Comparison of ENCODE assay signal across 8 cellular contexts in the genomic region with DNA sequence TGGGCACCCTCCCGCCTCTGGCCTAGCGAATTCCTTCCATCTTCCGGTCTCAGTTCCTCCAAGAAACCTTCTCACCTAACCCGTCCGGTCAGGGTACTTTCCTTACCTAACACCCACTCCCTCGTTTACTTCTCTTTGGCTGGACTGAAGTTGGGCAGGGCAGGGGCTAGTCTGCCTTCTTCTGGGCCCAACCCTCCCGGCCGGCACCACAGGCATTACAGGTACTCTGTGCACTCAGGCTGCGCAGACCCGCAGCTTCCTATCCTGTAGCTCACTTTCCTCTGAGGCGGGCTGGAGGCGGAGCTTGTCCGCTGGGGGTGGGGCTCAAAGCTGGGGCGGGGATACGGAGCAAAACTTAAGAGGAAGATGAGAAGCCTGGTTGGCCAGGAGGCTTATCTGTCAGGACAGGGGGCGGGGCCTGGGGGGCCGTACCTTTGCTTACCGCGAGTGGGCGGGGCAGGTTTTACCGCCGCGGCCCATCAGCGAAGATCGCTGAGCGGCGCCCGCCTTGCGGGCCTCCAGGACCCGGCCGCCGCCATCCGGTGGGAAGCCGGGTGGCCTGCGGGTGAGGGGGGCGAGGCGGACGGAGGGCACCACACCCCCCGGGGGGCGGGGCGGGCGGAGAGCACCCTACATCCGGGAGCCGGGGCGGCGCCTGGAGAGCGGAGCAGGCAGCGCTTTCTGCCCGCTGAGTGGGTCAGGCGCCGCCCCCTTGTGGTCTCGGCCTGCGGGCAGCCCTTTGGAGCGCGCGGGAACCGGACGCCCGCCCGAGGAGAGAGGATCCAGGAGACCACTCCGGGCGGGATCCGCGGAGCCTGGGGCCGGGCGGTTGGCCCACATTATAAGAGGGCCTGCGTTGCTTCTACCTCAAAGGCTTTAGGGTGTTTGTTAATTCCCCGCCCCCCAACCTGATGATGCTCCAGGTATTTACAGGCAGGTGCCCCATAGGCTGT. TPM values are rescaled to one million over a fixed set of nuclear protein-coding genes. Genes with fewer than 3 reads are reported as not detected.
DNase-seq lines count a peak whose midpoint lies in the region; ATAC-seq and TF ChIP-seq lines count a peak whose summit lies in the region.

No MANE protein-coding gene starts in this region.

- in situ Hi-C loops in IMR-90 (cut with MboI; ENCODE audit: low sequenced_read_pairs) = no loop called here

- H4K20me1 ChIP-seq in IMR-90 (ENCODE audit: insufficient read depth, low read length) = no peaks in the 10 kb centered on the region
- no peaks in the 10 kb centered on the region for H4K20me1 ChIP-seq in OCI-LY3 (ENCODE audit: insufficient read depth, low read length)

- H3K4me3 ChIP-seq in IMR-90 (ENCODE audit: insufficient read depth, low read depth, low read length) (peak overlapping the region; percentile 43), OCI-LY3 (ENCODE audit: low read length) (peak overlapping the region; percentile 79)

- POLR2A ChIA-PET in IMR-90 (lab: Charles Lee; ENCODE audit: unreplicated experiment) = no interaction called here

- no peak for TF ChIP-seq POLR2A in IMR-90 (IDR thresholded peaks at IDR 0.05; ENCODE audit: low read depth, low read length)
- peak; percentile 82 for TF ChIP-seq POLR2A in erythroblast (IDR thresholded peaks at IDR 0.05; ENCODE audit: low read length)

- H3K4ac ChIP-seq in IMR-90 (ENCODE audit: low read depth, low read length) = no peak overlapping the region

- H3K18ac ChIP-seq in IMR-90 (ENCODE audit: low read depth, low read length) = no peak overlapping the region

- H3K9ac ChIP-seq in IMR-90 (ENCODE audit: low read depth, low read length) = no peak overlapping the region
- H3K9ac ChIP-seq in OCI-LY3 (ENCODE audit: low read length) = peak overlapping the region; percentile 64

- no peaks in the 10 kb centered on the region for H3K9me1 ChIP-seq in IMR-90 (ENCODE audit: insufficient read depth, low read length)

- 0 out of 2 replicates have a peak, but pooled peaks have one; percentile 13 for TF ChIP-seq CTCF in IMR-90 (conservative IDR thresholded peaks at IDR 0.05; ENCODE audit: low read depth, low read length)
- TF ChIP-seq CTCF in OCI-LY3 (IDR thresholded peaks at IDR 0.05; ENCODE audit: low read depth, low read length) = peak; percentile 35

- no peak overlapping the region for H4K8ac ChIP-seq in IMR-90 (ENCODE audit: low read depth in 2 of 2, low read length in 2 of 2)

- no peak overlapping the region for H4K5ac ChIP-seq in IMR-90 (ENCODE audit: low read depth, low read length)

- DNase-seq in DMS 273 treated with DMSO at 0.1 percent for 48 hours (lab: John Stamatoyannopoulos, UW) (peak; percentile 88), IMR-90 (peak; percentile 63), activated T-cell treated with anti-CD3 and anti-CD28 coated beads for 4 hours (peak; percentile 98), erythroblast (lab: John Stamatoyannopoulos, UW) (peak; percentile 98), mucosa of gallbladder (ENCODE audit: low spot score) (peak; percentile 99)
- DNase-seq in stimulated activated CD8-positive, alpha-beta memory T cell treated with anti-CD3 and anti-CD28 coated beads, Interleukin-4, amount 100 ng/mL, for 24 hours (ENCODE audit: low read depth) = peak; percentile 98

- no peak overlapping the region for H2AK5ac ChIP-seq in IMR-90 (ENCODE audit: low read depth, low read length)

- CTCF ChIA-PET in IMR-90 (lab: Yijun Ruan, JAX) = no interaction called here

- H3K79me2 ChIP-seq in OCI-LY3 (ENCODE audit: low read length) = no peaks in the 10 kb centered on the region

- no TSS peak for BruUV-seq in IMR-90 (replicated peaks; lab: Mats Ljungman, UMichigan)

- H3K36me3 ChIP-seq in IMR-90 (ENCODE audit: control insufficient read depth, insufficient read depth, low read length) (no peaks in the 10 kb centered on the region), OCI-LY3 (replicated peaks; ENCODE audit: low read depth, low read length) (no peaks in the 10 kb centered on the region)

- H3K9me3 ChIP-seq in IMR-90 (ENCODE audit: control insufficient read depth, insufficient read depth, low read length) = no peaks in the 10 kb centered on the region
- H3K9me3 ChIP-seq in OCI-LY3 (ENCODE audit: insufficient read depth, low read length) = no peaks in the 10 kb centered on the region

- H3K27me3 ChIP-seq in IMR-90 (ENCODE audit: control insufficient read depth, insufficient read depth, low read length) (no peaks in the 10 kb centered on the region), OCI-LY3 (ENCODE audit: low read depth, low read length) (no peaks in the 10 kb centered on the region)

- H2AK9ac ChIP-seq in IMR-90 (replicated peaks; ENCODE audit: low read depth, low read length, poor library complexity) = no peak overlapping the region

- H3K4me2 ChIP-seq in IMR-90 (ENCODE audit: low read depth, low read length) (peak overlapping the region; percentile 55), OCI-LY3 (ENCODE audit: low read length) (peak overlapping the region; percentile 60)

- no peak overlapping the region for H2BK120ac ChIP-seq in IMR-90 (ENCODE audit: low read depth, low read length)

- no peak for TF ChIP-seq RAD21 in IMR-90 (IDR thresholded peaks at IDR 0.05; ENCODE audit: low read length)

- no peaks in the 10 kb centered on the region for H3K4me1 ChIP-seq in IMR-90 (ENCODE audit: control insufficient read depth, insufficient read depth, low read length)
- H3K4me1 ChIP-seq in OCI-LY3 (ENCODE audit: low read length) = no peaks in the 10 kb centered on the region

- H3K23ac ChIP-seq in IMR-90 (ENCODE audit: low read depth, low read length) = no peak overlapping the region

- H2BK20ac ChIP-seq in IMR-90 (ENCODE audit: low read depth, low read length) = no peak overlapping the region

- dilution Hi-C loops in IMR-90 (cut with HindIII; ENCODE audit: low sequenced_read_pairs, unreplicated experiment) = no loop called here

- no peaks in the 10 kb centered on the region for H3K79me1 ChIP-seq in IMR-90 (ENCODE audit: low read depth in 1 of 2, low read length in 2 of 2)

- no peak overlapping the region for H2BK5ac ChIP-seq in IMR-90 (ENCODE audit: low read depth, low read length, poor library complexity, severe bottlenecking)

- H3K56ac ChIP-seq in IMR-90 (ENCODE audit: extremely low read depth, insufficient read depth, low read length) = no peak overlapping the region

- no peak overlapping the region for H3K27ac ChIP-seq in IMR-90 (ENCODE audit: insufficient read depth, low read length)
- H3K27ac ChIP-seq in OCI-LY3 (ENCODE audit: low read length) = peak overlapping the region; percentile 39

- no peak overlapping the region for H4K91ac ChIP-seq in IMR-90 (ENCODE audit: insufficient read depth, low read depth, low read length)

- peak overlapping the region; percentile 87 for H2AFZ ChIP-seq in IMR-90 (replicated peaks; ENCODE audit: low read length, poor library complexity)
- peak overlapping the region; percentile 60 for H2AFZ ChIP-seq in OCI-LY3 (ENCODE audit: low read depth, low read length)

- H2BK15ac ChIP-seq in IMR-90 (ENCODE audit: low read depth, low read length) = no peak overlapping the region

- WGBS in IMR-90 (ENCODE audit: extremely low coverage in 2 of 2, insufficient read length in 1 of 2), 2 experiments = 3% methylated on average over 20 of the region's 68 CpGs; no CpG with 5 or more reads in 1 of the 2 experiments

- intact Hi-C loops in IMR-90 (cut with micrococcal nuclease) = no loop called here

- no peak overlapping the region for H3K14ac ChIP-seq in IMR-90 (replicated peaks; ENCODE audit: low read depth, low read length)

- ATAC-seq in GM21526 (IDR thresholded peaks at IDR 0.05; ENCODE audit: low FRiP score, unreplicated experiment) (peak; percentile 93), IMR-90 (ENCODE audit: low read depth) (peak; percentile 99)

TF ChIP-seq in IMR-90, 13 proteins besides CTCF, POLR2A, EP300 and RAD21:
- no peak for TF ChIP-seq FOS (IDR thresholded peaks at IDR 0.05; ENCODE audit: low read depth, low read length)
- peak; percentile 35; the same call in 1 of the 2 replicates for TF ChIP-seq MAZ (IDR thresholded peaks at IDR 0.05; ENCODE audit: borderline replicate concordance, low read depth, low read length)
- TF ChIP-seq, protein P1, sequence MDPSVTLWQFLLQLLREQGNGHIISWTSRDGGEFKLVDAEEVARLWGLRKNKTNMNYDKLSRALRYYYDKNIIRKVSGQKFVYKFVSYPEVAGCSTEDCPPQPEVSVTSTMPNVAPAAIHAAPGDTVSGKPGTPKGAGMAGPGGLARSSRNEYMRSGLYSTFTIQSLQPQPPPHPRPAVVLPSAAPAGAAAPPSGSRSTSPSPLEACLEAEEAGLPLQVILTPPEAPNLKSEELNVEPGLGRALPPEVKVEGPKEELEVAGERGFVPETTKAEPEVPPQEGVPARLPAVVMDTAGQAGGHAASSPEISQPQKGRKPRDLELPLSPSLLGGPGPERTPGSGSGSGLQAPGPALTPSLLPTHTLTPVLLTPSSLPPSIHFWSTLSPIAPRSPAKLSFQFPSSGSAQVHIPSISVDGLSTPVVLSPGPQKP (IDR thresholded peaks at IDR 0.05; ENCODE audit: borderline replicate concordance, low read depth, low read length) = no peak
- TF ChIP-seq MXI1 (IDR thresholded peaks at IDR 0.05; ENCODE audit: borderline replicate concordance, low read depth, low read length) = no peak
- no peak for TF ChIP-seq CEBPB (IDR thresholded peaks at IDR 0.05; ENCODE audit: low read depth, low read length)
- no peak for TF ChIP-seq MAFK (IDR thresholded peaks at IDR 0.05; ENCODE audit: low read depth, low read length)
- TF ChIP-seq NFE2L2 (IDR thresholded peaks at IDR 0.05; ENCODE audit: low read depth, low read length) = no peak

RNA-seq across cellular contexts. Expression of a gene that starts 31.9 kb away (rescaled TPM):
- total RNA-seq in IMR-90 (2012; rRNA removed) (not detected in 2 replicates), mucosa of gallbladder (not detected)
- not detected in 2 replicates for polyA plus RNA-seq in IMR-90 (2012; rRNA removed)
- polyA plus RNA-seq in IMR-90 (2012; cell fraction: cytosol; rRNA removed) = not detected in 2 replicates
- not detected in 2 replicates for polyA plus RNA-seq in IMR-90 (2012; cell fraction: nucleus; rRNA removed; ENCODE audit: low replicate concordance)
